28 cellular contexts compared by ENCODE assay signal in the genomic region with DNA sequence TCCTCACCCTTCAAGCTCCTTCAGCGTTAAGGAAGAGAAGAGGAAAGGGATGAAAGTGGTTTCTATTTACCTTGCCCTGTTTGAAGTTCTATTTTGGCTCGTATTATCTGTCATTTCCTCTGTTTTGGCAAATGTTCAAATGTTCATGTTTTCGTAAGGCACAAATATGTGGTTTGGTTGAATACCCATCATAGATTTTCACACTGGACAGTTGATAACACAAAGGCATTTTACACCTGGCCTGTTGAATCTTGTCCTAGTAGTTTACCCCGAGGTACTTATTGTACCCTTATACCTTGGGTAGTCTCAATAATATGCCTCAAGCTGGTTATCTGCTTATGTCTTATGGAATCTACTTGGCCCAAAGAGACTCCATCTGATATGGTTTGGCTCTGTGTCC.
"Had no signal": no experiment of that assay in that cellular context is flagged by ENCODE, and none has a peak within 500 bp of the region (broad histone marks: within the 10 kb centered on the region; RNA-seq: fewer than 3 reads in every experiment).

No MANE protein-coding gene starts in this region.

- DNase-seq: activated CD4-positive, alpha-beta memory T cell treated with anti-CD3 and anti-CD28 coated beads for 36 hours; activated CD4-positive, alpha-beta T cell treated with anti-CD3 and anti-CD28 coated beads, Interleukin-2, amount 10 ng/mL, durations not matched to agents 24 days and 14 days; activated CD4-positive, CD25-positive, alpha-beta regulatory T cell treated with anti-CD3 and anti-CD28 coated beads, Interleukin-2, amount 50 U/mL, for 72 hours; activated CD8-positive, alpha-beta memory T cell treated with anti-CD3 and anti-CD28 coated beads for 24 hours; activated effector memory CD4-positive, alpha-beta T cell treated with anti-CD3 and anti-CD28 coated beads, Interleukin-2, amount 50 U/mL, for 16 hours; activated naive CD4-positive, alpha-beta T cell treated with Interleukin-2 at 50 U/mL for 16 hours; activated naive CD8-positive, alpha-beta T cell treated with anti-CD3 and anti-CD28 coated beads, Interleukin-2, amount 50 U/mL, for 24 hours; activated T-cell treated with anti-CD3 and anti-CD28 coated beads, Interleukin-2, amount 50 U/mL, for 4 hours; amniotic stem cell; caudate nucleus; Kasumi-1; KBM-7; NCI-H1048; NCI-H146; NCI-H187 treated with DMSO at 0.1 percent for 48 hours; NCI-H2081 treated with DMSO at 0.1 percent for 48 hours; NCI-H446; NCI-H524; NCI-H774; NK-92 treated with Interleukin-12 subunit alpha and Interleukin-12 subunit beta, amount 100 ng/mL, for 24 hours; OCI-M1; Peyer's patch; SHP77 treated with DMSO at 0.1 percent for 48 hours had no signal

- H3K4me1 ChIP-seq: ascending aorta, Peyer's patch had no signal

- H3K27me3 Mint-ChIP-seq: activated CD4-positive, alpha-beta memory T cell treated with anti-CD3 and anti-CD28 coated beads for 36 hours; activated CD4-positive, alpha-beta T cell treated with anti-CD3 and anti-CD28 coated beads, Interleukin-2, amount 10 ng/mL, durations not matched to agents 24 days and 14 days; activated naive CD8-positive, alpha-beta T cell treated with anti-CD3 and anti-CD28 coated beads, Interleukin-2, amount 50 U/mL, for 24 hours had no signal

- H3K4me1 Mint-ChIP-seq: activated CD4-positive, alpha-beta T cell treated with anti-CD3 and anti-CD28 coated beads, Interleukin-2, amount 10 ng/mL, durations not matched to agents 24 days and 14 days; activated naive CD8-positive, alpha-beta T cell treated with anti-CD3 and anti-CD28 coated beads, Interleukin-2, amount 50 U/mL, for 24 hours; brain had no signal

- H3K4me3 Mint-ChIP-seq: activated CD4-positive, alpha-beta memory T cell treated with anti-CD3 and anti-CD28 coated beads for 36 hours; activated CD4-positive, alpha-beta T cell treated with anti-CD3 and anti-CD28 coated beads, Interleukin-2, amount 10 ng/mL, durations not matched to agents 24 days and 14 days; activated naive CD8-positive, alpha-beta T cell treated with anti-CD3 and anti-CD28 coated beads, Interleukin-2, amount 50 U/mL, for 24 hours; activated T-cell treated with anti-CD3 and anti-CD28 coated beads, Interleukin-2, amount 50 U/mL, for 4 hours; brain; T-helper 1 cell treated with Interleukin-12 subunit alpha and Interleukin-12 subunit beta and Interleukin-4 antibody, amounts not matched to agents 30 μg/mL and 1 μg/mL, for 36 hours; WTC11 had no signal

- H3K27ac ChIP-seq: ascending aorta, Peyer's patch had no signal

- H3K9me3 ChIP-seq: ascending aorta, Peyer's patch had no signal

- H3K36me3 Mint-ChIP-seq: activated CD4-positive, alpha-beta memory T cell treated with anti-CD3 and anti-CD28 coated beads for 36 hours; brain; WTC11 had no signal

- H3K27ac Mint-ChIP-seq: activated CD4-positive, alpha-beta memory T cell treated with anti-CD3 and anti-CD28 coated beads for 36 hours; activated CD4-positive, alpha-beta T cell treated with anti-CD3 and anti-CD28 coated beads, Interleukin-2, amount 10 ng/mL, durations not matched to agents 24 days and 14 days; activated naive CD4-positive, alpha-beta T cell treated with anti-CD3 and anti-CD28 coated beads, Interleukin-2, amount 50 U/mL, for 72 hours; activated naive CD8-positive, alpha-beta T cell treated with anti-CD3 and anti-CD28 coated beads, Interleukin-2, amount 50 U/mL, for 24 hours; brain; T-helper 1 cell treated with Interleukin-12 subunit alpha and Interleukin-12 subunit beta and Interleukin-4 antibody, amounts not matched to agents 30 μg/mL and 1 μg/mL, for 36 hours; WTC11 had no signal

- H3K36me3 ChIP-seq: ascending aorta, Peyer's patch had no signal

- H3K27me3 ChIP-seq: ascending aorta, Peyer's patch had no signal

- H3K4me3 ChIP-seq: ascending aorta, Peyer's patch had no signal
